ENCODE assay signal across 24 cellular contexts in genomic region chr11:111510311-111510710, GRCh38. TPM values are rescaled to one million over a fixed set of nuclear protein-coding genes. Genes with fewer than 3 reads are reported as not detected.
DNase-seq lines count a peak whose midpoint lies in the region; ATAC-seq and TF ChIP-seq lines count a peak whose summit lies in the region.
"Had no signal": no experiment of that assay in that cellular context is flagged by ENCODE, and none has a peak within 500 bp of the region (broad histone marks: within the 10 kb centered on the region; RNA-seq: fewer than 3 reads in every experiment).

No MANE protein-coding gene starts in this region.

- H3K4me1 ChIP-seq in GM23248 (ENCODE audit: insufficient read depth) (peaks cover 6% of the 10 kb centered on the region; the same call in 1 of the 2 replicates), SK-N-SH (ENCODE audit: control insufficient read depth in 1 of 2, insufficient read depth in 2 of 2, low read depth in 1 of 2, low read length in 1 of 2) (peaks cover 8 to 15% of the 10 kb centered on the region in 2 experiments; a peak in 3 of 4 replicates), prostate gland (replicated peaks) (no peaks in the 10 kb centered on the region), left ventricle myocardium inferior (peaks cover 23% of the 10 kb centered on the region)
- H3K4me1 ChIP-seq: parathyroid adenoma had no signal

- H3K36me3 ChIP-seq in GM23248 (ENCODE audit: low read depth) (no peaks in the 10 kb centered on the region), SK-N-SH (replicated peaks in 1 of 2; ENCODE audit: control insufficient read depth in 1 of 2, insufficient read depth in 2 of 2, low read length in 1 of 2) (no peaks in the 10 kb centered on the region), prostate gland (no peaks in the 10 kb centered on the region), left ventricle myocardium inferior (no peaks in the 10 kb centered on the region)
- H3K36me3 ChIP-seq: cardiac muscle cell, sigmoid colon had no signal

- DNase-seq in GM23248 (no peak), SK-N-SH (no peak), epithelial cell of esophagus (ENCODE audit: low read depth) (peak; percentile 95), prostate gland (ENCODE audit: low spot score) (peak; percentile 56), left ventricle myocardium inferior (no peak)
- DNase-seq in stimulated activated CD4-positive, alpha-beta T cell treated with anti-CD3 and anti-CD28 coated beads, Interleukin-15, amount 100 ng/mL, for 24 hours, result no peak
- DNase-seq: activated CD4-positive, alpha-beta T cell treated with anti-CD3 and anti-CD28 coated beads for 48 hours; activated CD8-positive, alpha-beta memory T cell treated with anti-CD3 and anti-CD28 coated beads, Interleukin-2, amount 10 ng/mL, durations not matched to agents 7 days and 5 days; CD4-positive, alpha-beta T cell; erythroblast; NCI-H1417; NCI-H2171 treated with DMSO at 0.1 percent for 48 hours; NCI-H526 treated with DMSO at 0.1 percent for 48 hours; sigmoid colon had no signal

- TF ChIP-seq RAD21 in SK-N-SH (IDR thresholded peaks at IDR 0.05; ENCODE audit: low read length), result no peak

- no peak for ATAC-seq in GM19324 (IDR thresholded peaks at IDR 0.05; ENCODE audit: low FRiP score, unreplicated experiment)
- ATAC-seq: activated CD8-positive, alpha-beta memory T cell treated with anti-CD3 and anti-CD28 coated beads, Interleukin-2, amount 10 ng/mL, durations not matched to agents 7 days and 5 days; HCT116; natural killer cell treated with Interleukin-12 subunit alpha and Interleukin-12 subunit beta and Interleukin-15 and Interleukin-18, amount 100 ng/mL, for 72 hours; stimulated activated memory B cell treated with anti-CD40 and anti-IgM and Interleukin-4, amounts not matched to agents 10 μg/mL and 1 μg/mL and 100 μg/mL, for 72 hours had no signal

- in situ Hi-C loops in GM23248 (cut with MboI), result no loop called here

- TF ChIP-seq POLR2A in prostate gland (IDR thresholded peaks at IDR 0.05), result no peak

- no peak for TF ChIP-seq EP300 in SK-N-SH (IDR thresholded peaks at IDR 0.05; ENCODE audit: borderline replicate concordance in 1 of 2, low read depth in 1 of 2, low read length in 1 of 2)

- CTCF ChIA-PET in SK-N-SH (lab: Yijun Ruan, JAX), result interaction anchor here (1.2 kb wide), 1 partner anchor 56 kb away, joined by 4 read pairs; no protein-coding TSS in a partner anchor

- no peak overlapping the region for H3K4me2 ChIP-seq in GM23248 (ENCODE audit: unreplicated experiment)
- no peak overlapping the region for H3K4me2 ChIP-seq in SK-N-SH

- intact Hi-C loops in prostate gland (cut with DNase I), result no loop called here
- intact Hi-C loops in left ventricle myocardium inferior (cut with micrococcal nuclease), result no loop called here

- no peaks in the 10 kb centered on the region for H4K20me1 ChIP-seq in GM23248 (ENCODE audit: insufficient read depth)
- no peaks in the 10 kb centered on the region for H4K20me1 ChIP-seq in SK-N-SH (ENCODE audit: insufficient read depth)

- H2AFZ ChIP-seq in GM23248 (peak overlapping the region; percentile 47), SK-N-SH (ENCODE audit: low read depth) (peak overlapping the region; percentile 60)
- H2AFZ ChIP-seq: parathyroid adenoma had no signal

- no peak overlapping the region for H3K27ac ChIP-seq in GM23248
- H3K27ac ChIP-seq in SK-N-SH (ENCODE audit: low read depth in 2 of 2, low read length in 1 of 2), result peak overlapping the region; percentile 27 to 31; a peak in 2 of 4 replicates
- no peak overlapping the region for H3K27ac ChIP-seq in prostate gland
- H3K27ac ChIP-seq in left ventricle myocardium inferior (replicated peaks), result no peak overlapping the region
- H3K27ac ChIP-seq: cardiac muscle cell, parathyroid adenoma, sigmoid colon had no signal

- no peaks in the 10 kb centered on the region for H3K27me3 ChIP-seq in GM23248 (replicated peaks; ENCODE audit: insufficient read depth)
- no peaks in the 10 kb centered on the region for H3K27me3 ChIP-seq in SK-N-SH (ENCODE audit: insufficient read depth)
- peaks cover 8% of the 10 kb centered on the region for H3K27me3 ChIP-seq in prostate gland (replicated peaks; ENCODE audit: insufficient read depth)
- peaks cover 64% of the 10 kb centered on the region for H3K27me3 ChIP-seq in left ventricle myocardium inferior (ENCODE audit: low read depth)

- H3K9me3 ChIP-seq in GM23248 (ENCODE audit: low read depth), result no peaks in the 10 kb centered on the region
- H3K9me3 ChIP-seq in SK-N-SH, result no peaks in the 10 kb centered on the region
- H3K9me3 ChIP-seq in prostate gland, result no peaks in the 10 kb centered on the region
- no peaks in the 10 kb centered on the region for H3K9me3 ChIP-seq in left ventricle myocardium inferior (replicated peaks)
- H3K9me3 ChIP-seq: sigmoid colon had no signal

- H3K9me2 ChIP-seq in GM23248 (ENCODE audit: insufficient read depth), result no peaks in the 10 kb centered on the region
- 0 out of 2 replicates have a peak, but pooled peaks cover 5% of the 10 kb centered on the region for H3K9me2 ChIP-seq in SK-N-SH

- no peaks in the 10 kb centered on the region for H3K79me2 ChIP-seq in GM23248 (ENCODE audit: insufficient read depth)
- no peaks in the 10 kb centered on the region for H3K79me2 ChIP-seq in SK-N-SH (ENCODE audit: insufficient read depth)
- H3K79me2 ChIP-seq: parathyroid adenoma had no signal

- 0 out of 2 replicates have a peak, but pooled peaks cover under 1% of the 10 kb centered on the region for H3F3A ChIP-seq in GM23248 (ENCODE audit: insufficient read depth)
- peaks cover 6% of the 10 kb centered on the region for H3F3A ChIP-seq in SK-N-SH (replicated peaks; ENCODE audit: insufficient read depth)

- TF ChIP-seq CTCF in SK-N-SH (IDR thresholded peaks at IDR 0.05) (no peak), epithelial cell of esophagus (IDR thresholded peaks at IDR 0.05; ENCODE audit: insufficient read depth, low read depth, low read length, missing control alignments) (no peak), prostate gland (IDR thresholded peaks at IDR 0.05) (no peak), left ventricle myocardium inferior (IDR thresholded peaks at IDR 0.05; ENCODE audit: borderline replicate concordance) (no peak)

- POLR2A ChIA-PET in SK-N-SH (lab: Yijun Ruan, JAX), result no interaction called here

- WGBS in GM23248 (ENCODE audit: low coverage in 1 of 2, low lambda C conversion rate in 2 of 2, missing lambda C conversion rate in 2 of 2), 2 experiments, result 95 to 98% methylated on average over 1 of the region's 1 CpG
- 89% methylated on average over 1 of the region's 1 CpG for WGBS in SK-N-SH (ENCODE audit: low lambda C conversion rate)
- WGBS in prostate gland, result 51% methylated on average over 1 of the region's 1 CpG

- H3K4me3 ChIP-seq in GM23248 (no peak overlapping the region), SK-N-SH (ENCODE audit: low read depth in 2 of 2, low read length in 1 of 2) (no peak overlapping the region), epithelial cell of esophagus (ENCODE audit: low read length) (no peak overlapping the region), prostate gland (no peak overlapping the region), left ventricle myocardium inferior (no peak overlapping the region)
- H3K4me3 ChIP-seq: cardiac muscle cell, sigmoid colon had no signal

- H3K9ac ChIP-seq in GM23248, result no peak overlapping the region
- no peak overlapping the region for H3K9ac ChIP-seq in SK-N-SH
- H3K9ac ChIP-seq: parathyroid adenoma had no signal

TF ChIP-seq in SK-N-SH, 30 proteins besides CTCF, POLR2A, EP300 and RAD21 (continues in another document):
- TF ChIP-seq SIN3A (IDR thresholded peaks at IDR 0.05; ENCODE audit: borderline replicate concordance, low read depth, low read length), result no peak
- no peak for TF ChIP-seq SMC3 (IDR thresholded peaks at IDR 0.05; ENCODE audit: low read depth, low read length)
- no peak for TF ChIP-seq YY1 (IDR thresholded peaks at IDR 0.05; ENCODE audit: low read depth)
- TF ChIP-seq USF2 (IDR thresholded peaks at IDR 0.05; ENCODE audit: borderline replicate concordance, low read depth, low read length), result no peak
- no peak for TF ChIP-seq NFIC (IDR thresholded peaks at IDR 0.05; ENCODE audit: borderline replicate concordance)
- TF ChIP-seq MEF2A (IDR thresholded peaks at IDR 0.05; ENCODE audit: borderline replicate concordance, low read depth), result no peak
- TF ChIP-seq EZH2phosphoT487 (IDR thresholded peaks at IDR 0.05; ENCODE audit: borderline replicate concordance, low read depth), result no peak
- TF ChIP-seq FOXM1 (IDR thresholded peaks at IDR 0.05; ENCODE audit: low read depth), result no peak
- no peak for TF ChIP-seq FOSL2 (IDR thresholded peaks at IDR 0.05; ENCODE audit: borderline replicate concordance, low read depth)

RNA-seq across cellular contexts. Expression of gene BTG4, which starts 1.9 kb away (rescaled TPM):
- not detected in 2 replicates for total RNA-seq in GM23248 (2014; rRNA removed; shearing (Covaris generic))
- polyA plus RNA-seq in GM23248 (2016; fragmentation: Nextera tagmentation; extraction: Ambion mirVana) (0.33 TPM in 1 of 2 replicates, not detected in the other), SK-N-SH (2012; rRNA removed) (0.26 and 0.34 TPM in 2 replicates)
- polyA plus RNA-seq in SK-N-SH (2012; cell fraction: cytosol; rRNA removed), result 0.18 and 0.26 TPM in 2 replicates
- polyA plus RNA-seq in SK-N-SH (2012; cell fraction: nucleus; rRNA removed), result 0.34 and 0.45 TPM in 2 replicates
- total RNA-seq in prostate gland (1 to 10 TPM in 1 of 2 donors, not detected in 1; 3.3 TPM), left ventricle myocardium inferior (not detected)
- total RNA-seq: cardiac muscle cell; CD4-positive, alpha-beta T cell; dermis microvascular lymphatic vessel endothelial cell; mesenteric fat pad; natural killer cell treated with Interleukin-12 subunit alpha and Interleukin-12 subunit beta and Interleukin-15 and Interleukin-18, amount 100 ng/mL, for 72 hours; sigmoid colon; temporal lobe had no signal
- polyA plus RNA-seq: cardiac muscle cell, sigmoid colon had no signal

RNA-seq across cellular contexts. Expression of gene HOATZ, which starts 4.3 kb away (rescaled TPM):
- not detected in 2 replicates for total RNA-seq in GM23248 (2014; rRNA removed; shearing (Covaris generic))
- not detected in 2 replicates for polyA plus RNA-seq in GM23248 (2016; fragmentation: Nextera tagmentation; extraction: Ambion mirVana)
- 4.4 and 4.9 TPM in 2 replicates for polyA plus RNA-seq in SK-N-SH (2012; rRNA removed)
- 5.8 and 6.8 TPM in 2 replicates for polyA plus RNA-seq in SK-N-SH (2012; cell fraction: cytosol; rRNA removed)
- polyA plus RNA-seq in SK-N-SH (2012; cell fraction: nucleus; rRNA removed), result 2.7 and 3.8 TPM in 2 replicates
- total RNA-seq in prostate gland, result 1 to 10 TPM in 1 of 2 donors, not detected in 1; 1.0 TPM
- not detected for total RNA-seq in left ventricle myocardium inferior
- total RNA-seq: activated CD8-positive, alpha-beta memory T cell treated with anti-CD3 and anti-CD28 coated beads, Interleukin-2, amount 10 ng/mL, durations not matched to agents 7 days and 5 days; cardiac muscle cell; CD4-positive, alpha-beta T cell; dermis microvascular lymphatic vessel endothelial cell; kidney epithelial cell; mesenteric fat pad; natural killer cell treated with Interleukin-12 subunit alpha and Interleukin-12 subunit beta and Interleukin-15 and Interleukin-18, amount 100 ng/mL, for 72 hours; sigmoid colon had no signal
- polyA plus RNA-seq: cardiac muscle cell, sigmoid colon had no signal

RNA-seq across cellular contexts. Expression of gene LAYN, which starts 30.2 kb away (rescaled TPM):
- total RNA-seq in GM23248 (2014; rRNA removed; shearing (Covaris generic)), result 117 and 118 TPM in 2 replicates
- polyA plus RNA-seq in GM23248 (2016; fragmentation: Nextera tagmentation; extraction: Ambion mirVana), result 121 and 127 TPM in 2 replicates
- polyA plus RNA-seq in SK-N-SH (2012; rRNA removed), result 366 and 437 TPM in 2 replicates
- polyA plus RNA-seq in SK-N-SH (2012; cell fraction: cytosol; rRNA removed), result 389 and 422 TPM in 2 replicates
- polyA plus RNA-seq in SK-N-SH (2012; cell fraction: nucleus; rRNA removed), result 219 and 356 TPM in 2 replicates
- 10 to 100 TPM; 10.6 to 12.8 TPM for total RNA-seq in prostate gland
- 2.8 TPM for total RNA-seq in left ventricle myocardium inferior

Comparison
In these comparisons a context has a peak if more than half of its experiments do, and no peak if none do; other contexts are left out.
1. DNase-seq: peak in epithelial cell of esophagus (single experiment) and prostate gland (single experiment); none in GM23248 (single experiment), SK-N-SH (single experiment), stimulated activated CD4-positive, alpha-beta T cell treated with anti-CD3 and anti-CD28 coated beads, Interleukin-15, amount 100 ng/mL, for 24 hours (single experiment) and left ventricle myocardium inferior (single experiment).
2. H3K27ac ChIP-seq: peak in SK-N-SH (2 of 2); none in GM23248 (single experiment), prostate gland (0 of 2) and left ventricle myocardium inferior (single experiment).